ENCODE assay signal across 17 cellular contexts in genomic region chr6:153038378-153038777, GRCh38. TPM values are rescaled to one million over a fixed set of nuclear protein-coding genes. Genes with fewer than 3 reads are reported as not detected.
DNase-seq lines count a peak whose midpoint lies in the region; ATAC-seq and TF ChIP-seq lines count a peak whose summit lies in the region.
"Had no signal": no experiment of that assay in that cellular context is flagged by ENCODE, and none has a peak within 500 bp of the region (broad histone marks: within the 10 kb centered on the region; RNA-seq: fewer than 3 reads in every experiment).

No MANE protein-coding gene starts in this region.

- no peaks in the 10 kb centered on the region for H3K79me2 ChIP-seq in SK-N-SH (ENCODE audit: insufficient read depth)
- no peaks in the 10 kb centered on the region for H3K79me2 ChIP-seq in neural progenitor cell (ENCODE audit: low read depth)

- H2AFZ ChIP-seq in SK-N-SH (ENCODE audit: low read depth) (no peak overlapping the region), neural progenitor cell (replicated peaks) (no peak overlapping the region)

- no TSS peak for BruUV-seq in Caco-2 (replicated peaks; lab: Mats Ljungman, UMichigan)

- H3K9ac ChIP-seq in SK-N-SH: no peak overlapping the region
- no peak overlapping the region for H3K9ac ChIP-seq in neural progenitor cell
- H3K9ac ChIP-seq: BLaER1 had no signal

- H3K36me3 ChIP-seq in SK-N-SH (replicated peaks in 1 of 2; ENCODE audit: control insufficient read depth in 1 of 2, insufficient read depth in 2 of 2, low read length in 1 of 2) (peaks cover 9 to 18% of the 10 kb centered on the region in 2 experiments), neural progenitor cell (no peaks in the 10 kb centered on the region), Caco-2 (ENCODE audit: control insufficient read depth, insufficient read depth, low read length) (no peaks in the 10 kb centered on the region)
- H3K36me3 ChIP-seq: BLaER1 had no signal

- POLR2A ChIA-PET in SK-N-SH (lab: Yijun Ruan, JAX) (no interaction called here), Caco-2 (lab: Charles Lee) (no interaction called here)

- TF ChIP-seq RAD21 in SK-N-SH (IDR thresholded peaks at IDR 0.05; ENCODE audit: low read length): no peak

- peak overlapping the region; percentile 8; the same call in 1 of the 2 replicates for H3K4me2 ChIP-seq in SK-N-SH
- H3K4me2 ChIP-seq in neural progenitor cell: no peak overlapping the region
- H3K4me2 ChIP-seq: BLaER1 had no signal

- TF ChIP-seq CTCF in SK-N-SH (IDR thresholded peaks at IDR 0.05) (no peak), neural progenitor cell (IDR thresholded peaks at IDR 0.05) (no peak), Caco-2 (IDR thresholded peaks at IDR 0.05; ENCODE audit: insufficient read depth in 1 of 2, low read depth in 1 of 2, low read length in 1 of 2, severe bottlenecking in 1 of 2, unreplicated experiment in 1 of 2) (no peak)

- H4K20me1 ChIP-seq in SK-N-SH (ENCODE audit: insufficient read depth) (no peaks in the 10 kb centered on the region), neural progenitor cell (ENCODE audit: low read depth) (no peaks in the 10 kb centered on the region)
- H4K20me1 ChIP-seq: BLaER1 had no signal

- intact Hi-C loops in Caco-2 (cut with micrococcal nuclease; ENCODE audit: unreplicated experiment): no loop called here

- DNase-seq in AG20443 (ENCODE audit: low spot score) (peak; percentile 47), SK-N-SH (no peak), neural progenitor cell (ENCODE audit: low spot score) (no peak), Caco-2 (no peak), NK-92 (lab: John Stamatoyannopoulos, UW; ENCODE audit: unreplicated experiment) (no peak)
- DNase-seq in activated naive CD4-positive, alpha-beta T cell treated with anti-CD3 and anti-CD28 coated beads, Interleukin-2, amount 10 ng/mL, durations not matched to agents 7 days and 5 days: no peak
- DNase-seq: effector CD4-positive, alpha-beta T cell; H7; NCI-H345; stimulated activated naive CD4-positive, alpha-beta T cell had no signal

- H3K4me3 ChIP-seq in SK-N-SH (ENCODE audit: low read depth in 2 of 2, low read length in 1 of 2): no peak overlapping the region
- H3K4me3 ChIP-seq in neural progenitor cell: no peak overlapping the region
- H3K4me3 ChIP-seq in Caco-2 (ENCODE audit: low read depth, low read length): no peak overlapping the region
- H3K4me3 ChIP-seq: BLaER1, K562, skin epidermis had no signal

- TF ChIP-seq EP300 in SK-N-SH (IDR thresholded peaks at IDR 0.05; ENCODE audit: borderline replicate concordance in 1 of 2, low read depth in 1 of 2, low read length in 1 of 2): no peak

- peak overlapping the region; percentile 16 for H3K27ac Mint-ChIP-seq in neural progenitor cell
- H3K27ac Mint-ChIP-seq in activated naive CD4-positive, alpha-beta T cell treated with anti-CD3 and anti-CD28 coated beads, Interleukin-2, amount 10 ng/mL, durations not matched to agents 7 days and 5 days: no peak overlapping the region
- no peak overlapping the region for H3K27ac Mint-ChIP-seq in Caco-2 (ENCODE audit: unreplicated experiment)
- H3K27ac Mint-ChIP-seq: brain had no signal

- H3F3A ChIP-seq in SK-N-SH (replicated peaks; ENCODE audit: insufficient read depth) (no peaks in the 10 kb centered on the region), neural progenitor cell (ENCODE audit: low read depth) (no peaks in the 10 kb centered on the region)

- peak; percentile 64 for ATAC-seq in esophagus mucosa
- ATAC-seq in GM19463 (IDR thresholded peaks at IDR 0.05; ENCODE audit: unreplicated experiment): no peak
- ATAC-seq: K562 had no signal

- 0 out of 4 replicates have a peak overlapping the region, but pooled peaks of 1 of the 2 experiments have one; percentile 27 for H3K27ac ChIP-seq in SK-N-SH (ENCODE audit: low read depth in 2 of 2, low read length in 1 of 2)
- no peak overlapping the region for H3K27ac ChIP-seq in neural progenitor cell
- H3K27ac ChIP-seq: BLaER1, skin epidermis, VCaP had no signal

- no peaks in the 10 kb centered on the region for H3K27me3 ChIP-seq in SK-N-SH (ENCODE audit: insufficient read depth)
- no peaks in the 10 kb centered on the region for H3K27me3 ChIP-seq in neural progenitor cell
- H3K27me3 ChIP-seq in Caco-2 (replicated peaks; ENCODE audit: control insufficient read depth, insufficient read depth, low read length): no peaks in the 10 kb centered on the region
- H3K27me3 ChIP-seq: BLaER1 had no signal

- CTCF ChIA-PET in SK-N-SH (lab: Yijun Ruan, JAX): interaction anchor here (1.2 to 1.6 kb wide), 2 partner anchors 152 to 274 kb away, joined by 3 read pairs; no protein-coding TSS in a partner anchor
- CTCF ChIA-PET in activated naive CD4-positive, alpha-beta T cell treated with anti-CD3 and anti-CD28 coated beads, Interleukin-2, amount 10 ng/mL, durations not matched to agents 7 days and 5 days (lab: Charles Lee): no interaction called here
- CTCF ChIA-PET in Caco-2 (lab: Charles Lee): no interaction called here

- no peak overlapping the region for H3K4me3 Mint-ChIP-seq in neural progenitor cell
- H3K4me3 Mint-ChIP-seq in activated naive CD4-positive, alpha-beta T cell treated with anti-CD3 and anti-CD28 coated beads, Interleukin-2, amount 10 ng/mL, durations not matched to agents 7 days and 5 days: no peak overlapping the region
- no peak overlapping the region for H3K4me3 Mint-ChIP-seq in Caco-2 (ENCODE audit: unreplicated experiment)
- H3K4me3 Mint-ChIP-seq: brain had no signal

- H3K9me3 Mint-ChIP-seq in neural progenitor cell (no peaks in the 10 kb centered on the region), Caco-2 (ENCODE audit: unreplicated experiment) (no peaks in the 10 kb centered on the region)
- H3K9me3 Mint-ChIP-seq in activated naive CD4-positive, alpha-beta T cell treated with anti-CD3 and anti-CD28 coated beads, Interleukin-2, amount 10 ng/mL, durations not matched to agents 7 days and 5 days: no peaks in the 10 kb centered on the region
- H3K9me3 Mint-ChIP-seq: brain had no signal

- H3K9me2 ChIP-seq in SK-N-SH: no peaks in the 10 kb centered on the region

- 65% methylated on average over 2 of the region's 2 CpGs for WGBS in SK-N-SH (ENCODE audit: low lambda C conversion rate)

- no peaks in the 10 kb centered on the region for H3K27me3 Mint-ChIP-seq in neural progenitor cell (ENCODE audit: insufficient read depth, low read depth)
- H3K27me3 Mint-ChIP-seq in activated naive CD4-positive, alpha-beta T cell treated with anti-CD3 and anti-CD28 coated beads, Interleukin-2, amount 10 ng/mL, durations not matched to agents 7 days and 5 days: no peaks in the 10 kb centered on the region
- H3K27me3 Mint-ChIP-seq in Caco-2 (ENCODE audit: insufficient read depth, unreplicated experiment): peaks cover 8% of the 10 kb centered on the region
- H3K27me3 Mint-ChIP-seq: brain had no signal

- H3K4me1 ChIP-seq in SK-N-SH (ENCODE audit: control insufficient read depth in 1 of 2, insufficient read depth in 2 of 2, low read depth in 1 of 2, low read length in 1 of 2): no peaks in the 10 kb centered on the region
- no peaks in the 10 kb centered on the region for H3K4me1 ChIP-seq in neural progenitor cell
- H3K4me1 ChIP-seq in Caco-2: no peaks in the 10 kb centered on the region
- H3K4me1 ChIP-seq: BLaER1 had no signal

- H3K9me3 ChIP-seq in SK-N-SH (no peaks in the 10 kb centered on the region), neural progenitor cell (ENCODE audit: low read depth) (no peaks in the 10 kb centered on the region), Caco-2 (no peaks in the 10 kb centered on the region)
- H3K9me3 ChIP-seq: BLaER1 had no signal

- H3K4me1 Mint-ChIP-seq in neural progenitor cell (no peaks in the 10 kb centered on the region), Caco-2 (ENCODE audit: low read depth, unreplicated experiment) (no peaks in the 10 kb centered on the region)
- no peaks in the 10 kb centered on the region for H3K4me1 Mint-ChIP-seq in activated naive CD4-positive, alpha-beta T cell treated with anti-CD3 and anti-CD28 coated beads, Interleukin-2, amount 10 ng/mL, durations not matched to agents 7 days and 5 days
- H3K4me1 Mint-ChIP-seq: brain had no signal

- H3K36me3 Mint-ChIP-seq in neural progenitor cell: peaks cover 8% of the 10 kb centered on the region
- H3K36me3 Mint-ChIP-seq in activated naive CD4-positive, alpha-beta T cell treated with anti-CD3 and anti-CD28 coated beads, Interleukin-2, amount 10 ng/mL, durations not matched to agents 7 days and 5 days: no peaks in the 10 kb centered on the region
- H3K36me3 Mint-ChIP-seq in Caco-2 (ENCODE audit: insufficient read depth, unreplicated experiment): no peaks in the 10 kb centered on the region

TF ChIP-seq in SK-N-SH, 30 proteins besides CTCF, POLR2A, EP300 and RAD21:
- no peak for TF ChIP-seq YY1 (IDR thresholded peaks at IDR 0.05; ENCODE audit: low read depth)
- no peak for TF ChIP-seq JUND (IDR thresholded peaks at IDR 0.05)
- 0 out of 2 replicates have a peak, but pooled peaks have one; percentile 15 for TF ChIP-seq FOSL2 (IDR thresholded peaks at IDR 0.05; ENCODE audit: borderline replicate concordance, low read depth)
- 0 out of 2 replicates have a peak, but pooled peaks have one; percentile 27 for TF ChIP-seq MAX (IDR thresholded peaks at IDR 0.05; ENCODE audit: low read depth)
- TF ChIP-seq PBX3 (IDR thresholded peaks at IDR 0.05): no peak
TF ChIP-seq in SK-N-SH: peak in this region for 2.

RNA-seq across cellular contexts. Expression of gene MTRF1L, which starts 35.9 kb away (rescaled TPM):
- 7.7 and 9.7 TPM in 2 replicates for polyA plus RNA-seq in SK-N-SH (2012; rRNA removed)
- 10.0 and 10.8 TPM in 2 replicates for polyA plus RNA-seq in SK-N-SH (2012; cell fraction: cytosol; rRNA removed)
- polyA plus RNA-seq in SK-N-SH (2012; cell fraction: nucleus; rRNA removed): 16.3 and 17.2 TPM in 2 replicates
- total RNA-seq in esophagus mucosa (11.5 TPM), neural progenitor cell (ENCODE audit: low replicate concordance) (23.1 and 29.0 TPM in 2 replicates), Caco-2 (2022) (24.4 and 26.3 TPM in 2 replicates)

RNA-seq across cellular contexts. Expression of gene FBXO5, which starts 55.5 kb away (rescaled TPM):
- 10.6 and 12.5 TPM in 2 replicates for polyA plus RNA-seq in SK-N-SH (2012; rRNA removed)
- 15.1 and 20.7 TPM in 2 replicates for polyA plus RNA-seq in SK-N-SH (2012; cell fraction: cytosol; rRNA removed)
- polyA plus RNA-seq in SK-N-SH (2012; cell fraction: nucleus; rRNA removed): 10.3 and 13.0 TPM in 2 replicates
- total RNA-seq in esophagus mucosa (6.5 TPM), neural progenitor cell (ENCODE audit: low replicate concordance) (80.7 and 111 TPM in 2 replicates), Caco-2 (2022) (31.4 and 35.5 TPM in 2 replicates)
